Comparison of ENCODE assay signal across 9 cellular contexts in genomic region chr12:63845726-63846125, GRCh38. TPM values are rescaled to one million over a fixed set of nuclear protein-coding genes. Genes with fewer than 3 reads are reported as not detected.
DNase-seq lines count a peak whose midpoint lies in the region; ATAC-seq and TF ChIP-seq lines count a peak whose summit lies in the region.
"Had no signal": no experiment of that assay in that cellular context is flagged by ENCODE, and none has a peak within 500 bp of the region (broad histone marks: within the 10 kb centered on the region; RNA-seq: fewer than 3 reads in every experiment).

No MANE protein-coding gene starts in this region.

- H3K4me3 ChIP-seq in AG09309 (ENCODE audit: control insufficient read depth, low read depth, low read length) (peak overlapping the region; percentile 88), choroid plexus epithelial cell (ENCODE audit: low read depth, low read length) (peak overlapping the region; percentile 95), mucosa of stomach (ENCODE audit: low read length) (no peak overlapping the region)

- H3K27me3 ChIP-seq in mucosa of stomach (ENCODE audit: control insufficient read depth, insufficient read depth, low read length), result no peaks in the 10 kb centered on the region

- H3K36me3 ChIP-seq in mucosa of stomach (ENCODE audit: control insufficient read depth, insufficient read depth, low read length), result no peaks in the 10 kb centered on the region

- TF ChIP-seq CTCF in AG09309 (IDR thresholded peaks at IDR 0.05; ENCODE audit: control insufficient read depth, insufficient read depth, low read depth, low read length, missing control alignments) (no peak), choroid plexus epithelial cell (conservative IDR thresholded peaks at IDR 0.05; ENCODE audit: low read depth, low read length) (peak; percentile 1), GM20000 (IDR thresholded peaks at IDR 0.05; ENCODE audit: extremely low read depth, missing control alignments) (no peak)

- H3K9ac ChIP-seq in mucosa of stomach (ENCODE audit: low read length), result peak overlapping the region; percentile 85

- no peaks in the 10 kb centered on the region for H3K9me3 ChIP-seq in mucosa of stomach (ENCODE audit: control insufficient read depth, low read length)

- ATAC-seq in sciatic nerve (no peak), HG03457 (IDR thresholded peaks at IDR 0.05; ENCODE audit: unreplicated experiment) (no peak)

- H3K4me1 ChIP-seq in mucosa of stomach (ENCODE audit: control insufficient read depth, insufficient read depth, low read length), result peaks cover 7% of the 10 kb centered on the region

- DNase-seq in AG09309 (ENCODE audit: low read depth) (peak; percentile 34), LoVo (ENCODE audit: low spot score) (peak; percentile 84), choroid plexus epithelial cell (ENCODE audit: low read depth) (peak; percentile 64), sciatic nerve (ENCODE audit: low spot score) (no peak), GM20000 (ENCODE audit: low spot score) (no peak)
- no peak for DNase-seq in activated naive CD4-positive, alpha-beta T cell (lab: John Stamatoyannopoulos, UW)
- DNase-seq: Right ventricle myocardium superior had no signal

- intact Hi-C loops in sciatic nerve (cut with DNase I), result no loop called here

RNA-seq across cellular contexts. Expression of gene SRGAP1, which starts 1.2 kb away (rescaled TPM):
- 16.0 TPM for total RNA-seq in sciatic nerve

Comparison
In these comparisons a context has a peak if more than half of its experiments do, and no peak if none do; other contexts are left out.
1. DNase-seq: peak in AG09309 (single experiment), LoVo (single experiment) and choroid plexus epithelial cell (single experiment); none in sciatic nerve (single experiment), activated naive CD4-positive, alpha-beta T cell (0 of 4) and GM20000 (single experiment).